ENCODE assay signal across 9 cellular contexts in genomic region chr16:57859331-57859730, GRCh38. TPM values are rescaled to one million over a fixed set of nuclear protein-coding genes. Genes with fewer than 3 reads are reported as not detected.
DNase-seq lines count a peak whose midpoint lies in the region; ATAC-seq and TF ChIP-seq lines count a peak whose summit lies in the region.
"Had no signal": no experiment of that assay in that cellular context is flagged by ENCODE, and none has a peak within 500 bp of the region (broad histone marks: within the 10 kb centered on the region; RNA-seq: fewer than 3 reads in every experiment).

No MANE protein-coding gene starts in this region.

- peaks cover 22% of the 10 kb centered on the region for H3K4me1 Mint-ChIP-seq in progenitor cell of endocrine pancreas (ENCODE audit: low read depth)

- peaks cover 52% of the 10 kb centered on the region for H3K27me3 Mint-ChIP-seq in progenitor cell of endocrine pancreas

- ATAC-seq in GM18520 (IDR thresholded peaks at IDR 0.05; ENCODE audit: unreplicated experiment) = no peak

- DNase-seq in NOMO-1 treated with DMSO at 0.1 percent for 48 hours (lab: John Stamatoyannopoulos, UW; ENCODE audit: unreplicated experiment) (peak; percentile 18), NOMO-1 treated with dmso at 0.1 percent for 144 hours (lab: John Stamatoyannopoulos, UW; ENCODE audit: unreplicated experiment) (no peak), NCI-H2227 (lab: John Stamatoyannopoulos, UW; ENCODE audit: unreplicated experiment) (peak; percentile 86), choroid plexus epithelial cell (ENCODE audit: low read depth) (peak; percentile 85), progenitor cell of endocrine pancreas (ENCODE audit: low spot score, unreplicated experiment) (no peak), NCI-H446 treated with DMSO at 0.1 percent for 48 hours (lab: John Stamatoyannopoulos, UW) (no peak)
- no peak for DNase-seq in activated naive CD4-positive, alpha-beta T cell (lab: John Stamatoyannopoulos, UW)
- DNase-seq: CD4-positive, CD25-positive, alpha-beta regulatory T cell had no signal

- no peak overlapping the region for H3K4me3 Mint-ChIP-seq in progenitor cell of endocrine pancreas (ENCODE audit: low read depth)
- H3K4me3 Mint-ChIP-seq: CD4-positive, CD25-positive, alpha-beta regulatory T cell had no signal

- TF ChIP-seq CTCF in choroid plexus epithelial cell (conservative IDR thresholded peaks at IDR 0.05; ENCODE audit: low read depth, low read length) (peak; percentile 71), progenitor cell of endocrine pancreas (IDR thresholded peaks at IDR 0.05; ENCODE audit: unreplicated experiment) (peak; percentile 51)

- peaks cover 7% of the 10 kb centered on the region for H3K9me3 Mint-ChIP-seq in progenitor cell of endocrine pancreas (ENCODE audit: low read depth)

- no peak overlapping the region for H3K27ac Mint-ChIP-seq in progenitor cell of endocrine pancreas
- H3K27ac Mint-ChIP-seq: CD4-positive, CD25-positive, alpha-beta regulatory T cell had no signal

- no peaks in the 10 kb centered on the region for H3K36me3 Mint-ChIP-seq in progenitor cell of endocrine pancreas (ENCODE audit: insufficient read depth)
- H3K36me3 Mint-ChIP-seq: CD4-positive, CD25-positive, alpha-beta regulatory T cell had no signal

- no peak overlapping the region for H3K4me3 ChIP-seq in choroid plexus epithelial cell (ENCODE audit: low read depth, low read length)

RNA-seq across cellular contexts. Expression of gene KIFC3, which starts 57.0 kb away (rescaled TPM):
- 27.6 and 34.5 TPM in 2 replicates for total RNA-seq in progenitor cell of endocrine pancreas

Comparison
In these comparisons a context has a peak if more than half of its experiments do, and no peak if none do; other contexts are left out.
1. DNase-seq: peak in NOMO-1 treated with DMSO at 0.1 percent for 48 hours (single experiment), NCI-H2227 (single experiment) and choroid plexus epithelial cell (single experiment); none in NOMO-1 treated with dmso at 0.1 percent for 144 hours (single experiment), progenitor cell of endocrine pancreas (single experiment), NCI-H446 treated with DMSO at 0.1 percent for 48 hours (single experiment) and activated naive CD4-positive, alpha-beta T cell (0 of 4).